ENCODE assay signal across 1 cellular context in the genomic region with DNA sequence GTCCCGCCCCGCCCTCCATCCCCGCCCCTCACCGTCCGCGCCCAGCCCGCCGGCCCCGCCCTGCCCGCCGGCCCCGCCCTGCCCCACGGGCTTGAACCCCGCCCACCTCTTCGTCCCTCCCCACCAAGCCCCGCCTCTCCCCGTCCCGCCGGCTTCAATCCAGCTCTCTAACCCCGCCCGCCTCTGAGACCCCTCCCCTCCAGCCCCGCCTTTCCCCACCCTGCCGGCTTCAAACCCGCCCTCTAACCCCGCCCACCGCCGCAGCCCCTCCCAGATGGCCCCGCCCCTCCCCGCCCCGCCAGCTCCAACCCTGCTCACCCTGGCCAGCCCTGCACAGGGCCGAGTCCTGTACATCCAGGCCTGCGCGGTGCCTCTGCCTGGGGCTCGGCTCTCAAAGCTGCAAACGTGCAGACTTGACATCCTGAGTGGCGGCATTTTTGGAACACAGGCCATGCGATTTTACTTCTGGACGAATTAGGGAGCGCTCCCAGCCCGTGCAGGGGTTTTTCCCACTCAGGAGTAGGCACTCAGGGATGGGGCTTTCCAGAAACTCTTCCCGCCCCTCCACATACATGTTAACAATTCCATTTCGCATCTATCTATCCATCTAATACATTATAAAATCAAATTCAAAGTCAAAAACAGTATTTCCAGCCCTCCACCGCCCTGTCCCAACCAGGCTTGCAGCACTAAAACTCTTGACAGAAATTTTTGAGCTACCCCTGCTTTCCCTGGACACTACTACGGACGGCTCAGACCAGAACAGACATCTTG.
TF ChIP-seq lines count a peak whose summit lies in the region.

No MANE protein-coding gene starts in this region.

TF ChIP-seq in K562, 482 proteins besides CTCF, POLR2A, EP300 and RAD21 (continued from another document and continues in another):
- TF ChIP-seq, protein P1, sequence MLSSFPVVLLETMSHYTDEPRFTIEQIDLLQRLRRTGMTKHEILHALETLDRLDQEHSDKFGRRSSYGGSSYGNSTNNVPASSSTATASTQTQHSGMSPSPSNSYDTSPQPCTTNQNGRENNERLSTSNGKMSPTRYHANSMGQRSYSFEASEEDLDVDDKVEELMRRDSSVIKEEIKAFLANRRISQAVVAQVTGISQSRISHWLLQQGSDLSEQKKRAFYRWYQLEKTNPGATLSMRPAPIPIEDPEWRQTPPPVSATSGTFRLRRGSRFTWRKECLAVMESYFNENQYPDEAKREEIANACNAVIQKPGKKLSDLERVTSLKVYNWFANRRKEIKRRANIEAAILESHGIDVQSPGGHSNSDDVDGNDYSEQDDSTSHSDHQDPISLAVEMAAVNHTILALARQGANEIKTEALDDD (IDR thresholded peaks at IDR 0.05) = no peak
- TF ChIP-seq PYGO2 (tag; IDR thresholded peaks at IDR 0.05) = no peak
- TF ChIP-seq ADNP (tag; IDR thresholded peaks at IDR 0.05) = no peak
- no peak for TF ChIP-seq CBX2 (IDR thresholded peaks at IDR 0.05; ENCODE audit: insufficient read depth, low read length, poor library complexity, severe bottlenecking)
- TF ChIP-seq NR4A1 (CRISPR knock-in tag; IDR thresholded peaks at IDR 0.05) = no peak
- no peak for TF ChIP-seq NR4A1 (tag; IDR thresholded peaks at IDR 0.05)
- peak; percentile 50 to 65; a peak in 3 of 4 replicates for TF ChIP-seq NRF1 (conservative IDR thresholded peaks at IDR 0.05 in 1 of 2, IDR thresholded peaks at IDR 0.05 in 1 of 2)
- TF ChIP-seq TBP (optimal IDR thresholded peaks at IDR 0.05; ENCODE audit: low read depth, low read length) = peak; percentile 35
- no peak for TF ChIP-seq ZNF41 (CRISPR knock-in tag; conservative IDR thresholded peaks at IDR 0.05)
- no peak for TF ChIP-seq SUPT5H (IDR thresholded peaks at IDR 0.05)
- TF ChIP-seq, protein P2, sequence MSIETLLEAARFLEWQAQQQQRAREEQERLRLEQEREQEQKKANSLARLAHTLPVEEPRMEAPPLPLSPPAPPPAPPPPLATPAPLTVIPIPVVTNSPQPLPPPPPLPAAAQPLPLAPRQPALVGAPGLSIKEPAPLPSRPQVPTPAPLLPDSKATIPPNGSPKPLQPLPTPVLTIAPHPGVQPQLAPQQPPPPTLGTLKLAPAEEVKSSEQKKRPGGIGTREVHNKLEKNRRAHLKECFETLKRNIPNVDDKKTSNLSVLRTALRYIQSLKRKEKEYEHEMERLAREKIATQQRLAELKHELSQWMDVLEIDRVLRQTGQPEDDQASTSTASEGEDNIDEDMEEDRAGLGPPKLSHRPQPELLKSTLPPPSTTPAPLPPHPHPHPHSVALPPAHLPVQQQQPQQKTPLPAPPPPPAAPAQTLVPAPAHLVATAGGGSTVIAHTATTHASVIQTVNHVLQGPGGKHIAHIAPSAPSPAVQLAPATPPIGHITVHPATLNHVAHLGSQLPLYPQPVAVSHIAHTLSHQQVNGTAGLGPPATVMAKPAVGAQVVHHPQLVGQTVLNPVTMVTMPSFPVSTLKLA (conservative IDR thresholded peaks at IDR 0.05) = no peak
- no peak for TF ChIP-seq CEBPB (tag; IDR thresholded peaks at IDR 0.05)
- no peak for TF ChIP-seq GATAD2B (IDR thresholded peaks at IDR 0.05; ENCODE audit: borderline replicate concordance)
- TF ChIP-seq, protein P3, sequence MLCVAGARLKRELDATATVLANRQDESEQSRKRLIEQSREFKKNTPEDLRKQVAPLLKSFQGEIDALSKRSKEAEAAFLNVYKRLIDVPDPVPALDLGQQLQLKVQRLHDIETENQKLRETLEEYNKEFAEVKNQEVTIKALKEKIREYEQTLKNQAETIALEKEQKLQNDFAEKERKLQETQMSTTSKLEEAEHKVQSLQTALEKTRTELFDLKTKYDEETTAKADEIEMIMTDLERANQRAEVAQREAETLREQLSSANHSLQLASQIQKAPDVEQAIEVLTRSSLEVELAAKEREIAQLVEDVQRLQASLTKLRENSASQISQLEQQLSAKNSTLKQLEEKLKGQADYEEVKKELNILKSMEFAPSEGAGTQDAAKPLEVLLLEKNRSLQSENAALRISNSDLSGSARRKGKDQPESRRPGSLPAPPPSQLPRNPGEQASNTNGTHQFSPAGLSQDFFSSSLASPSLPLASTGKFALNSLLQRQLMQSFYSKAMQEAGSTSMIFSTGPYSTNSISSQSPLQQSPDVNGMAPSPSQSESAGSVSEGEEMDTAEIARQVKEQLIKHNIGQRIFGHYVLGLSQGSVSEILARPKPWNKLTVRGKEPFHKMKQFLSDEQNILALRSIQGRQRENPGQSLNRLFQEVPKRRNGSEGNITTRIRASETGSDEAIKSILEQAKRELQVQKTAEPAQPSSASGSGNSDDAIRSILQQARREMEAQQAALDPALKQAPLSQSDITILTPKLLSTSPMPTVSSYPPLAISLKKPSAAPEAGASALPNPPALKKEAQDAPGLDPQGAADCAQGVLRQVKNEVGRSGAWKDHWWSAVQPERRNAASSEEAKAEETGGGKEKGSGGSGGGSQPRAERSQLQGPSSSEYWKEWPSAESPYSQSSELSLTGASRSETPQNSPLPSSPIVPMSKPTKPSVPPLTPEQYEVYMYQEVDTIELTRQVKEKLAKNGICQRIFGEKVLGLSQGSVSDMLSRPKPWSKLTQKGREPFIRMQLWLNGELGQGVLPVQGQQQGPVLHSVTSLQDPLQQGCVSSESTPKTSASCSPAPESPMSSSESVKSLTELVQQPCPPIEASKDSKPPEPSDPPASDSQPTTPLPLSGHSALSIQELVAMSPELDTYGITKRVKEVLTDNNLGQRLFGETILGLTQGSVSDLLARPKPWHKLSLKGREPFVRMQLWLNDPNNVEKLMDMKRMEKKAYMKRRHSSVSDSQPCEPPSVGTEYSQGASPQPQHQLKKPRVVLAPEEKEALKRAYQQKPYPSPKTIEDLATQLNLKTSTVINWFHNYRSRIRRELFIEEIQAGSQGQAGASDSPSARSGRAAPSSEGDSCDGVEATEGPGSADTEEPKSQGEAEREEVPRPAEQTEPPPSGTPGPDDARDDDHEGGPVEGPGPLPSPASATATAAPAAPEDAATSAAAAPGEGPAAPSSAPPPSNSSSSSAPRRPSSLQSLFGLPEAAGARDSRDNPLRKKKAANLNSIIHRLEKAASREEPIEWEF (CRISPR knock-in tag; IDR thresholded peaks at IDR 0.05) = no peak
- peak; percentile 18; the same call in 1 of the 2 replicates for TF ChIP-seq SP1 (CRISPR knock-in tag; IDR thresholded peaks at IDR 0.05)
- TF ChIP-seq MAZ (CRISPR knock-in tag; conservative IDR thresholded peaks at IDR 0.05 in 1 of 2, IDR thresholded peaks at IDR 0.05 in 1 of 2) = peak in 1 of 2 experiments; percentile 42; a peak in 2 of 4 replicates
- no peak for TF ChIP-seq ARID1B (IDR thresholded peaks at IDR 0.05)
- TF ChIP-seq TEAD2 (tag; IDR thresholded peaks at IDR 0.05) = no peak
- TF ChIP-seq COPS2 (conservative IDR thresholded peaks at IDR 0.05) = no peak
- TF ChIP-seq EGR1 (conservative IDR thresholded peaks at IDR 0.05) = no peak
- TF ChIP-seq, protein P4, sequence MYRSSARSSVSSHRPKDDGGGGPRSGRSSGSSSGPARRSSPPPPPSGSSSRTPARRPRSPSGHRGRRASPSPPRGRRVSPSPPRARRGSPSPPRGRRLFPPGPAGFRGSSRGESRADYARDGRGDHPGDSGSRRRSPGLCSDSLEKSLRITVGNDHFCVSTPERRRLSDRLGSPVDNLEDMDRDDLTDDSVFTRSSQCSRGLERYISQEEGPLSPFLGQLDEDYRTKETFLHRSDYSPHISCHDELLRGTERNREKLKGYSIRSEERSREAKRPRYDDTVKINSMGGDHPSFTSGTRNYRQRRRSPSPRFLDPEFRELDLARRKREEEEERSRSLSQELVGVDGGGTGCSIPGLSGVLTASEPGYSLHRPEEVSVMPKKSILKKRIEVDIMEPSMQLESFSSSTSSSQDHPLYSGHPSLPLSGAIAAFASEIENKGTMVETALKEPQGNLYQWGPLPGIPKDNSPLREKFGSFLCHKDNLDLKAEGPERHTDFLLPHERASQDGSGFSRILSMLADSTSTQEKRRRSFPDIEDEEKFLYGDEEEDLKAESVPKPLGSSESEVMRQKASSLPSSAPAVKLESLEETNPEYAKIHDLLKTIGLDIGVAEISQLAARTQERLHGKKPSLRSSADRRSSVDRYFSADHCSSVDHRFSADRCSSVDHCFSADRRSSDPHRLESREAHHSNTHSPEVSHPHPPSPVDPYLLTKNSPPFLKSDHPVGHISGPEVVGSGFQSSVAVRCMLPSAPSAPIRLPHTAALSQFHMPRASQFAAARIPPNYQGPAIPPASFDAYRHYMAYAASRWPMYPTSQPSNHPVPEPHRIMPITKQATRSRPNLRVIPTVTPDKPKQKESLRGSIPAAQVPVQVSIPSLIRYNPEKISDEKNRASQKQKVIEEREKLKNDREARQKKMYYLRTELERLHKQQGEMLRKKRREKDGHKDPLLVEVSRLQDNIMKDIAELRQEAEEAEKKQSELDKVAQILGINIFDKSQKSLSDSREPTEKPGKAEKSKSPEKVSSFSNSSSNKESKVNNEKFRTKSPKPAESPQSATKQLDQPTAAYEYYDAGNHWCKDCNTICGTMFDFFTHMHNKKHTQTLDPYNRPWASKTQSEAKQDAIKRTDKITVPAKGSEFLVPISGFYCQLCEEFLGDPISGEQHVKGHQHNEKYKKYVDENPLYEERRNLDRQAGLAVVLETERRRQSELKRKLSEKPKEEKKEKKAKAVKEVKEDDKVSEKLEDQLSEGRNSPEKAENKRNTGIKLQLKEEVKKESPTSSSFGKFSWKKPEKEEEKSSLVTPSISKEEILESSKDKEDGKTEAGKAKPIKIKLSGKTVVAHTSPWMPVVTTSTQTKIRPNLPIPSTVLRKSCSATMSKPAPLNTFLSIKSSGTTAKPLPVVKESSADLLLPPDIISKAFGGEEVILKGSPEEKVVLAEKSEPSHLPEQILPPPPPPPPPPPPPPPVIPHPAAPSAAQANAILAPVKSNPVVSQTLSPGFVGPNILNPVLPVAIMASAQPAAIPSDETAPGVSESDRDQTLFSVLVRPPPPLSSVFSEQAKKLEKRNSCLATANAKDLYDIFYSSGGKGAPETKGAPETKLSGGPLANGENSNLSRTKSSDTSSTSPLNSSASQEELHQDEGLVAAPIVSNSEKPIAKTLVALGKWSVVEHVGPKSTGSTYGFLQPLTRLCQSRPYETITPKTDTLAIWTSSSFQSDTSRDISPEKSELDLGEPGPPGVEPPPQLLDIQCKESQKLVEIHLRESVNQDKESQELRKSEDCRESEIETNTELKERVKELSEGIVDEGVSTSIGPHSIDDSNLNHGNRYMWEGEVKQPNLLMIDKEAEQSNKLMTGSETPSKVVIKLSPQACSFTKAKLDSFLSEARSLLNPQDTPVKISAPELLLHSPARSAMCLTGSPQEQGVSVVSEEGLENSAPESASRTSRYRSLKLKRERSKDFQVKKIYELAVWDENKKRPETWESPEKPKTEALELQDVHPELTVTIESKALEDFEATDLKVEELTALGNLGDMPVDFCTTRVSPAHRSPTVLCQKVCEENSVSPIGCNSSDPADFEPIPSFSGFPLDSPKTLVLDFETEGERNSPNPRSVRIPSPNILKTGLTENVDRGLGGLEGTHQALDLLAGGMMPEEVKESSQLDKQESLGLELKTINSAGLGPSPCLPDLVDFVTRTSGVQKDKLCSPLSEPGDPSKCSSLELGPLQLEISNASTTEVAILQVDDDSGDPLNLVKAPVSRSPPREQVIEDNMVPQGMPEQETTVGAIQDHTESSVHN (IDR thresholded peaks at IDR 0.05; ENCODE audit: borderline replicate concordance in 1 of 2, low read depth in 1 of 2) = no peak
- peak; percentile 2; the same call in 1 of the 2 replicates for TF ChIP-seq CTBP1 (IDR thresholded peaks at IDR 0.05; ENCODE audit: borderline replicate concordance)
- no peak for TF ChIP-seq PRMT5 (CRISPR knock-in tag; IDR thresholded peaks at IDR 0.05)
- TF ChIP-seq SP2 (IDR thresholded peaks at IDR 0.05; ENCODE audit: extremely low read depth, low read depth, low read length, poor library complexity, severe bottlenecking) = no peak
- TF ChIP-seq, protein P5, sequence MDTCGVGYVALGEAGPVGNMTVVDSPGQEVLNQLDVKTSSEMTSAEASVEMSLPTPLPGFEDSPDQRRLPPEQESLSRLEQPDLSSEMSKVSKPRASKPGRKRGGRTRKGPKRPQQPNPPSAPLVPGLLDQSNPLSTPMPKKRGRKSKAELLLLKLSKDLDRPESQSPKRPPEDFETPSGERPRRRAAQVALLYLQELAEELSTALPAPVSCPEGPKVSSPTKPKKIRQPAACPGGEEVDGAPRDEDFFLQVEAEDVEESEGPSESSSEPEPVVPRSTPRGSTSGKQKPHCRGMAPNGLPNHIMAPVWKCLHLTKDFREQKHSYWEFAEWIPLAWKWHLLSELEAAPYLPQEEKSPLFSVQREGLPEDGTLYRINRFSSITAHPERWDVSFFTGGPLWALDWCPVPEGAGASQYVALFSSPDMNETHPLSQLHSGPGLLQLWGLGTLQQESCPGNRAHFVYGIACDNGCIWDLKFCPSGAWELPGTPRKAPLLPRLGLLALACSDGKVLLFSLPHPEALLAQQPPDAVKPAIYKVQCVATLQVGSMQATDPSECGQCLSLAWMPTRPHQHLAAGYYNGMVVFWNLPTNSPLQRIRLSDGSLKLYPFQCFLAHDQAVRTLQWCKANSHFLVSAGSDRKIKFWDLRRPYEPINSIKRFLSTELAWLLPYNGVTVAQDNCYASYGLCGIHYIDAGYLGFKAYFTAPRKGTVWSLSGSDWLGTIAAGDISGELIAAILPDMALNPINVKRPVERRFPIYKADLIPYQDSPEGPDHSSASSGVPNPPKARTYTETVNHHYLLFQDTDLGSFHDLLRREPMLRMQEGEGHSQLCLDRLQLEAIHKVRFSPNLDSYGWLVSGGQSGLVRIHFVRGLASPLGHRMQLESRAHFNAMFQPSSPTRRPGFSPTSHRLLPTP (IDR thresholded peaks at IDR 0.05; ENCODE audit: borderline replicate concordance, extremely low read depth, insufficient read length) = no peak
- no peak for TF ChIP-seq SRSF9 (IDR thresholded peaks at IDR 0.05; ENCODE audit: borderline replicate concordance, low read depth, low read length)
- no peak for TF ChIP-seq ZNF184 (CRISPR knock-in tag; IDR thresholded peaks at IDR 0.05)
- no peak for TF ChIP-seq HSF4 (CRISPR knock-in tag; IDR thresholded peaks at IDR 0.05; ENCODE audit: borderline replicate concordance)
- TF ChIP-seq KLF13 (tag; IDR thresholded peaks at IDR 0.05; ENCODE audit: borderline replicate concordance, low read depth) = no peak
- 0 out of 2 replicates have a peak, but pooled peaks have one; percentile 16 for TF ChIP-seq ZNF644 (tag; IDR thresholded peaks at IDR 0.05; ENCODE audit: low read depth)
- TF ChIP-seq, protein P6, sequence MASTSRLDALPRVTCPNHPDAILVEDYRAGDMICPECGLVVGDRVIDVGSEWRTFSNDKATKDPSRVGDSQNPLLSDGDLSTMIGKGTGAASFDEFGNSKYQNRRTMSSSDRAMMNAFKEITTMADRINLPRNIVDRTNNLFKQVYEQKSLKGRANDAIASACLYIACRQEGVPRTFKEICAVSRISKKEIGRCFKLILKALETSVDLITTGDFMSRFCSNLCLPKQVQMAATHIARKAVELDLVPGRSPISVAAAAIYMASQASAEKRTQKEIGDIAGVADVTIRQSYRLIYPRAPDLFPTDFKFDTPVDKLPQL (IDR thresholded peaks at IDR 0.05; ENCODE audit: extremely low read depth, insufficient read length) = no peak
- no peak for TF ChIP-seq KAT7 (CRISPR knock-in tag; IDR thresholded peaks at IDR 0.05; ENCODE audit: borderline replicate concordance)
- TF ChIP-seq, protein P7, sequence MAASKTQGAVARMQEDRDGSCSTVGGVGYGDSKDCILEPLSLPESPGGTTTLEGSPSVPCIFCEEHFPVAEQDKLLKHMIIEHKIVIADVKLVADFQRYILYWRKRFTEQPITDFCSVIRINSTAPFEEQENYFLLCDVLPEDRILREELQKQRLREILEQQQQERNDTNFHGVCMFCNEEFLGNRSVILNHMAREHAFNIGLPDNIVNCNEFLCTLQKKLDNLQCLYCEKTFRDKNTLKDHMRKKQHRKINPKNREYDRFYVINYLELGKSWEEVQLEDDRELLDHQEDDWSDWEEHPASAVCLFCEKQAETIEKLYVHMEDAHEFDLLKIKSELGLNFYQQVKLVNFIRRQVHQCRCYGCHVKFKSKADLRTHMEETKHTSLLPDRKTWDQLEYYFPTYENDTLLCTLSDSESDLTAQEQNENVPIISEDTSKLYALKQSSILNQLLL (CRISPR knock-in tag; IDR thresholded peaks at IDR 0.05; ENCODE audit: borderline replicate concordance) = no peak
- TF ChIP-seq ZZZ3 (IDR thresholded peaks at IDR 0.05) = no peak
